Comparison of ENCODE assay signal across 1 cellular context in the genomic region with DNA sequence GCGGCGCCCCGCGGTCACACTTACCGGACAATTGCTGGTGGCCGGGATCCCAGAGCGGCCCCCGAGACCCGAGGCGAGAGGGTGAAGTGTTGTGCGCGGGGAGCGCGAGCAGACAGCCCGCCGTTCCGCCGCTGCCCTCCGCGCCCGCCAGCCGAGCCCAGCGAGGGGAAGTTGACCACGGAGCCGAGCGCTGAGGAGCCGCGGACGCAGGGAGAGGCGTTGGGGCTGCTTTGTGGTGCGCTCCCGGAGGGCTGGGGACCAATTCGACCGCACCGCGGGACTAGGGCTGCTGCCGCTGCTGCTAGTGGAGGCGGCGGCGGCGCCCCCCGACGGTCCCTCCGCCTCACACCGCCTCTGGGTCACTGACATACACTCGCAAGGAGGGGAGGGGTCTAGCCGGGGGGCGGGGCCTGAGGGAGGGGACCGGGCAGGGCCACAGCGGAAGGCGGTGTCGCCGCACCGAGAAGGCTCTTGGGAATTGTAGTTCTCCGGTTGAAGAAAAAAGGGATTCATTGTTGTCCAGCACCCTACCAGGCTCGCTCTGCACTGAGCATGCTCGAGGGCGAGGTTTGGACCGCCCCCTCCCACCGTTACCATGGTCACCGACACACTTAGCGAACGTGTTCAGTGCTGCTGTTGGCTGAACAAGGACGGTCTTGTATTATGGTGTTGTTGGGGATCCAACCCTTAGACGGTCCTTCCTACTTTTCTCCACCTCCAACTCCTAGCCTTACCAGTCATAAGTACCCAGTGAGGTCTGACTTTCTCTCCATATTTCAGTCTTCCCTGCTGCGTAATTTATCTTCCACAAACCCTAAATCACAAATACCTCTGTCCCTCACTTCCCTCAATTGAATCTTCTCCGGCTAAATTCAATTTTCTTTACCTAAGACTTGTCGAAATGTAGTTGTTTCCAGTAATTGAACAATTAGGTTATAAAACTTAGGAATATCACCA.
TF ChIP-seq lines count a peak whose summit lies in the region.

A gene with protein sequence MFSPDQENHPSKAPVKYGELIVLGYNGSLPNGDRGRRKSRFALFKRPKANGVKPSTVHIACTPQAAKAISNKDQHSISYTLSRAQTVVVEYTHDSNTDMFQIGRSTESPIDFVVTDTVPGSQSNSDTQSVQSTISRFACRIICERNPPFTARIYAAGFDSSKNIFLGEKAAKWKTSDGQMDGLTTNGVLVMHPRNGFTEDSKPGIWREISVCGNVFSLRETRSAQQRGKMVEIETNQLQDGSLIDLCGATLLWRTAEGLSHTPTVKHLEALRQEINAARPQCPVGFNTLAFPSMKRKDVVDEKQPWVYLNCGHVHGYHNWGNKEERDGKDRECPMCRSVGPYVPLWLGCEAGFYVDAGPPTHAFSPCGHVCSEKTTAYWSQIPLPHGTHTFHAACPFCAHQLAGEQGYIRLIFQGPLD (minus strand): TSS at position 364 of the 957 bp plus-strand sequence. CDS start 36,110 bp downstream, outside the sequence.

TF ChIP-seq in HepG2, 621 proteins besides CTCF, POLR2A, EP300 and RAD21 (continued from another document and continues in another):
- TF ChIP-seq, protein P1, sequence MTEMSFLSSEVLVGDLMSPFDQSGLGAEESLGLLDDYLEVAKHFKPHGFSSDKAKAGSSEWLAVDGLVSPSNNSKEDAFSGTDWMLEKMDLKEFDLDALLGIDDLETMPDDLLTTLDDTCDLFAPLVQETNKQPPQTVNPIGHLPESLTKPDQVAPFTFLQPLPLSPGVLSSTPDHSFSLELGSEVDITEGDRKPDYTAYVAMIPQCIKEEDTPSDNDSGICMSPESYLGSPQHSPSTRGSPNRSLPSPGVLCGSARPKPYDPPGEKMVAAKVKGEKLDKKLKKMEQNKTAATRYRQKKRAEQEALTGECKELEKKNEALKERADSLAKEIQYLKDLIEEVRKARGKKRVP (CRISPR knock-in tag; IDR thresholded peaks at IDR 0.05): no peak
- TF ChIP-seq MTF1 (CRISPR knock-in tag; IDR thresholded peaks at IDR 0.05) (no peak), GZF1 (CRISPR knock-in tag; IDR thresholded peaks at IDR 0.05) (peak; percentile 61; the same call in 1 of the 2 replicates), FOXC1 (CRISPR knock-in tag; IDR thresholded peaks at IDR 0.05; ENCODE audit: borderline replicate concordance) (peak; percentile 85; the same call in 1 of the 2 replicates), REXO4 (CRISPR knock-in tag; IDR thresholded peaks at IDR 0.05; ENCODE audit: borderline replicate concordance) (no peak), KDM5B (CRISPR knock-in tag; IDR thresholded peaks at IDR 0.05; ENCODE audit: borderline replicate concordance) (peak; percentile 83; the same call in 1 of the 2 replicates), JUN (CRISPR knock-in tag; IDR thresholded peaks at IDR 0.05) (0 out of 2 replicates have a peak, but pooled peaks have one; percentile 19), ZNF672 (CRISPR knock-in tag; IDR thresholded peaks at IDR 0.05) (no peak), TRIM24 (CRISPR knock-in tag; IDR thresholded peaks at IDR 0.05) (no peak), FOXM1 (CRISPR knock-in tag; IDR thresholded peaks at IDR 0.05) (no peak), ONECUT2 (CRISPR knock-in tag; IDR thresholded peaks at IDR 0.05) (no peak), MBNL3 (CRISPR knock-in tag; conservative IDR thresholded peaks at IDR 0.05) (no peak), TARDBP (CRISPR knock-in tag; IDR thresholded peaks at IDR 0.05) (no peak; the same call in 1 of the 2 replicates), ZNF615 (CRISPR knock-in tag; IDR thresholded peaks at IDR 0.05; ENCODE audit: borderline replicate concordance) (no peak), ZNF891 (CRISPR knock-in tag; IDR thresholded peaks at IDR 0.05) (no peak), NR2F2 (IDR thresholded peaks at IDR 0.05; ENCODE audit: borderline replicate concordance, low read depth) (0 out of 2 replicates have a peak, but pooled peaks have one; percentile 13), MEF2D (CRISPR knock-in tag; IDR thresholded peaks at IDR 0.05) (no peak), MTA3 (CRISPR knock-in tag; IDR thresholded peaks at IDR 0.05) (no peak), SIN3A (IDR thresholded peaks at IDR 0.05; ENCODE audit: borderline replicate concordance, low read depth, low read length) (peak; percentile 87; the same call in 1 of the 2 replicates), GPN1 (CRISPR knock-in tag; IDR thresholded peaks at IDR 0.05; ENCODE audit: borderline replicate concordance) (peak; percentile 87; the same call in 1 of the 2 replicates), FLYWCH1 (CRISPR knock-in tag; IDR thresholded peaks at IDR 0.05) (no peak), ZNF746 (CRISPR knock-in tag; IDR thresholded peaks at IDR 0.05) (peak; percentile 80; the same call in 1 of the 2 replicates), SP5 (CRISPR knock-in tag; IDR thresholded peaks at IDR 0.05; ENCODE audit: borderline replicate concordance, low read depth) (peak; percentile 54; the same call in 1 of the 2 replicates), NR2F1 (CRISPR knock-in tag; IDR thresholded peaks at IDR 0.05) (no peak; a peak in 1 of 4 replicates), HHEX (CRISPR knock-in tag; IDR thresholded peaks at IDR 0.05) (no peak), ZFP82 (CRISPR knock-in tag; IDR thresholded peaks at IDR 0.05; ENCODE audit: borderline replicate concordance) (0 out of 2 replicates have a peak, but pooled peaks have one; percentile 75), TEAD2 (CRISPR knock-in tag; IDR thresholded peaks at IDR 0.05) (no peak), ZFP41 (CRISPR knock-in tag; IDR thresholded peaks at IDR 0.05; ENCODE audit: borderline replicate concordance) (no peak), ZNF234 (CRISPR knock-in tag; conservative IDR thresholded peaks at IDR 0.05) (peak; percentile 88; the same call in 1 of the 2 replicates), HOXA9 (CRISPR knock-in tag; IDR thresholded peaks at IDR 0.05; ENCODE audit: borderline replicate concordance) (no peak), ZNF143 (CRISPR knock-in tag; IDR thresholded peaks at IDR 0.05) (peak; percentile 93), ZNF501 (CRISPR knock-in tag; IDR thresholded peaks at IDR 0.05) (peak; percentile 96), GABPB1 (CRISPR knock-in tag; IDR thresholded peaks at IDR 0.05) (peak; percentile 96)
- TF ChIP-seq, protein P2, sequence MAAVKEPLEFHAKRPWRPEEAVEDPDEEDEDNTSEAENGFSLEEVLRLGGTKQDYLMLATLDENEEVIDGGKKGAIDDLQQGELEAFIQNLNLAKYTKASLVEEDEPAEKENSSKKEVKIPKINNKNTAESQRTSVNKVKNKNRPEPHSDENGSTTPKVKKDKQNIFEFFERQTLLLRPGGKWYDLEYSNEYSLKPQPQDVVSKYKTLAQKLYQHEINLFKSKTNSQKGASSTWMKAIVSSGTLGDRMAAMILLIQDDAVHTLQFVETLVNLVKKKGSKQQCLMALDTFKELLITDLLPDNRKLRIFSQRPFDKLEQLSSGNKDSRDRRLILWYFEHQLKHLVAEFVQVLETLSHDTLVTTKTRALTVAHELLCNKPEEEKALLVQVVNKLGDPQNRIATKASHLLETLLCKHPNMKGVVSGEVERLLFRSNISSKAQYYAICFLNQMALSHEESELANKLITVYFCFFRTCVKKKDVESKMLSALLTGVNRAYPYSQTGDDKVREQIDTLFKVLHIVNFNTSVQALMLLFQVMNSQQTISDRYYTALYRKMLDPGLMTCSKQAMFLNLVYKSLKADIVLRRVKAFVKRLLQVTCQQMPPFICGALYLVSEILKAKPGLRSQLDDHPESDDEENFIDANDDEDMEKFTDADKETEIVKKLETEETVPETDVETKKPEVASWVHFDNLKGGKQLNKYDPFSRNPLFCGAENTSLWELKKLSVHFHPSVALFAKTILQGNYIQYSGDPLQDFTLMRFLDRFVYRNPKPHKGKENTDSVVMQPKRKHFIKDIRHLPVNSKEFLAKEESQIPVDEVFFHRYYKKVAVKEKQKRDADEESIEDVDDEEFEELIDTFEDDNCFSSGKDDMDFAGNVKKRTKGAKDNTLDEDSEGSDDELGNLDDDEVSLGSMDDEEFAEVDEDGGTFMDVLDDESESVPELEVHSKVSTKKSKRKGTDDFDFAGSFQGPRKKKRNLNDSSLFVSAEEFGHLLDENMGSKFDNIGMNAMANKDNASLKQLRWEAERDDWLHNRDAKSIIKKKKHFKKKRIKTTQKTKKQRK (IDR thresholded peaks at IDR 0.05; ENCODE audit: low read length): no peak
- TF ChIP-seq, protein P3, sequence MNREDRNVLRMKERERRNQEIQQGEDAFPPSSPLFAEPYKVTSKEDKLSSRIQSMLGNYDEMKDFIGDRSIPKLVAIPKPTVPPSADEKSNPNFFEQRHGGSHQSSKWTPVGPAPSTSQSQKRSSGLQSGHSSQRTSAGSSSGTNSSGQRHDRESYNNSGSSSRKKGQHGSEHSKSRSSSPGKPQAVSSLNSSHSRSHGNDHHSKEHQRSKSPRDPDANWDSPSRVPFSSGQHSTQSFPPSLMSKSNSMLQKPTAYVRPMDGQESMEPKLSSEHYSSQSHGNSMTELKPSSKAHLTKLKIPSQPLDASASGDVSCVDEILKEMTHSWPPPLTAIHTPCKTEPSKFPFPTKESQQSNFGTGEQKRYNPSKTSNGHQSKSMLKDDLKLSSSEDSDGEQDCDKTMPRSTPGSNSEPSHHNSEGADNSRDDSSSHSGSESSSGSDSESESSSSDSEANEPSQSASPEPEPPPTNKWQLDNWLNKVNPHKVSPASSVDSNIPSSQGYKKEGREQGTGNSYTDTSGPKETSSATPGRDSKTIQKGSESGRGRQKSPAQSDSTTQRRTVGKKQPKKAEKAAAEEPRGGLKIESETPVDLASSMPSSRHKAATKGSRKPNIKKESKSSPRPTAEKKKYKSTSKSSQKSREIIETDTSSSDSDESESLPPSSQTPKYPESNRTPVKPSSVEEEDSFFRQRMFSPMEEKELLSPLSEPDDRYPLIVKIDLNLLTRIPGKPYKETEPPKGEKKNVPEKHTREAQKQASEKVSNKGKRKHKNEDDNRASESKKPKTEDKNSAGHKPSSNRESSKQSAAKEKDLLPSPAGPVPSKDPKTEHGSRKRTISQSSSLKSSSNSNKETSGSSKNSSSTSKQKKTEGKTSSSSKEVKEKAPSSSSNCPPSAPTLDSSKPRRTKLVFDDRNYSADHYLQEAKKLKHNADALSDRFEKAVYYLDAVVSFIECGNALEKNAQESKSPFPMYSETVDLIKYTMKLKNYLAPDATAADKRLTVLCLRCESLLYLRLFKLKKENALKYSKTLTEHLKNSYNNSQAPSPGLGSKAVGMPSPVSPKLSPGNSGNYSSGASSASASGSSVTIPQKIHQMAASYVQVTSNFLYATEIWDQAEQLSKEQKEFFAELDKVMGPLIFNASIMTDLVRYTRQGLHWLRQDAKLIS (CRISPR knock-in tag; IDR thresholded peaks at IDR 0.05): no peak
- TF ChIP-seq, protein P4, sequence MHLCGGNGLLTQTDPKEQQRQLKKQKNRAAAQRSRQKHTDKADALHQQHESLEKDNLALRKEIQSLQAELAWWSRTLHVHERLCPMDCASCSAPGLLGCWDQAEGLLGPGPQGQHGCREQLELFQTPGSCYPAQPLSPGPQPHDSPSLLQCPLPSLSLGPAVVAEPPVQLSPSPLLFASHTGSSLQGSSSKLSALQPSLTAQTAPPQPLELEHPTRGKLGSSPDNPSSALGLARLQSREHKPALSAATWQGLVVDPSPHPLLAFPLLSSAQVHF (CRISPR knock-in tag; IDR thresholded peaks at IDR 0.05): no peak
- TF ChIP-seq, protein P5, sequence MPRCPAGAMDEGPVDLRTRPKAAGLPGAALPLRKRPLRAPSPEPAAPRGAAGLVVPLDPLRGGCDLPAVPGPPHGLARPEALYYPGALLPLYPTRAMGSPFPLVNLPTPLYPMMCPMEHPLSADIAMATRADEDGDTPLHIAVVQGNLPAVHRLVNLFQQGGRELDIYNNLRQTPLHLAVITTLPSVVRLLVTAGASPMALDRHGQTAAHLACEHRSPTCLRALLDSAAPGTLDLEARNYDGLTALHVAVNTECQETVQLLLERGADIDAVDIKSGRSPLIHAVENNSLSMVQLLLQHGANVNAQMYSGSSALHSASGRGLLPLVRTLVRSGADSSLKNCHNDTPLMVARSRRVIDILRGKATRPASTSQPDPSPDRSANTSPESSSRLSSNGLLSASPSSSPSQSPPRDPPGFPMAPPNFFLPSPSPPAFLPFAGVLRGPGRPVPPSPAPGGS (CRISPR knock-in tag; IDR thresholded peaks at IDR 0.05): peak; percentile 83; the same call in 1 of the 2 replicates
- TF ChIP-seq, protein P6, sequence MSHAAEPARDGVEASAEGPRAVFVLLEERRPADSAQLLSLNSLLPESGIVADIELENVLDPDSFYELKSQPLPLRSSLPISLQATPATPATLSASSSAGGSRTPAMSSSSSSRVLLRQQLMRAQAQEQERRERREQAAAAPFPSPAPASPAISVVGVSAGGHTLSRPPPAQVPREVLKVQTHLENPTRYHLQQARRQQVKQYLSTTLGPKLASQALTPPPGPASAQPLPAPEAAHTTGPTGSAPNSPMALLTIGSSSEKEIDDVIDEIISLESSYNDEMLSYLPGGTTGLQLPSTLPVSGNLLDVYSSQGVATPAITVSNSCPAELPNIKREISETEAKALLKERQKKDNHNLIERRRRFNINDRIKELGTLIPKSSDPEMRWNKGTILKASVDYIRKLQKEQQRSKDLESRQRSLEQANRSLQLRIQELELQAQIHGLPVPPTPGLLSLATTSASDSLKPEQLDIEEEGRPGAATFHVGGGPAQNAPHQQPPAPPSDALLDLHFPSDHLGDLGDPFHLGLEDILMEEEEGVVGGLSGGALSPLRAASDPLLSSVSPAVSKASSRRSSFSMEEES (CRISPR knock-in tag; IDR thresholded peaks at IDR 0.05): no peak
- TF ChIP-seq, protein P7, sequence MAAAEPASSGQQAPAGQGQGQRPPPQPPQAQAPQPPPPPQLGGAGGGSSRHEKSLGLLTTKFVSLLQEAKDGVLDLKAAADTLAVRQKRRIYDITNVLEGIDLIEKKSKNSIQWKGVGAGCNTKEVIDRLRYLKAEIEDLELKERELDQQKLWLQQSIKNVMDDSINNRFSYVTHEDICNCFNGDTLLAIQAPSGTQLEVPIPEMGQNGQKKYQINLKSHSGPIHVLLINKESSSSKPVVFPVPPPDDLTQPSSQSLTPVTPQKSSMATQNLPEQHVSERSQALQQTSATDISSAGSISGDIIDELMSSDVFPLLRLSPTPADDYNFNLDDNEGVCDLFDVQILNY (CRISPR knock-in tag; conservative IDR thresholded peaks at IDR 0.05): no peak
